30 cellular contexts compared by ENCODE assay signal in genomic region chr2:182591774-182592173, GRCh38.
"Had no signal": no experiment of that assay in that cellular context is flagged by ENCODE, and none has a peak within 500 bp of the region (broad histone marks: within the 10 kb centered on the region; RNA-seq: fewer than 3 reads in every experiment).

No MANE protein-coding gene starts in this region.

- H3K4me3 ChIP-seq: esophagus squamous epithelium, heart right ventricle, neural progenitor cell, right atrium auricular region, smooth muscle cell, suprapubic skin, thyroid gland, vagina had no signal

- H3K27me3 ChIP-seq: esophagus squamous epithelium, heart right ventricle, neural progenitor cell, right atrium auricular region, suprapubic skin, thyroid gland, vagina had no signal

- DNase-seq: cortex of kidney; effector memory CD8-positive, alpha-beta T cell; erythroblast; esophagus squamous epithelium; foreskin melanocyte; glutamatergic neuron; heart right ventricle; hippocampal formation; kidney; mesendoderm; midbrain; naive thymus-derived CD4-positive, alpha-beta T cell; stimulated activated CD4-positive, alpha-beta T cell treated with anti-CD3 and anti-CD28 coated beads, Interleukin-12 subunit alpha, Interleukin-12 subunit beta, amount 100 ng/mL, for 4 hours; stimulated activated CD4-positive, alpha-beta T cell treated with anti-CD3 and anti-CD28 coated beads, Interleukin-1b, Interleukin-23, amount 100 ng/mL, for 48 hours; stimulated activated CD4-positive, alpha-beta T cell treated with anti-CD3 and anti-CD28 coated beads, Interleukin-4, amount 100 ng/mL, for 1 hour; stimulated activated CD8-positive, alpha-beta memory T cell treated with anti-CD3 and anti-CD28 coated beads, Interleukin-4, amount 100 ng/mL, for 48 hours; stimulated activated naive CD4-positive, alpha-beta T cell; stimulated activated naive CD8-positive, alpha-beta T cell treated with anti-CD3 and anti-CD28 coated beads, Interleukin-15, amount 100 ng/mL, for 72 hours; thyroid gland; trophoblast cell had no signal

- H3K27me3 Mint-ChIP-seq: progenitor cell of endocrine pancreas had no signal

- H3K9ac ChIP-seq: neural progenitor cell, parathyroid adenoma had no signal

- ATAC-seq: effector memory CD8-positive, alpha-beta T cell; heart right ventricle; left lobe of liver; naive thymus-derived CD4-positive, alpha-beta T cell; sciatic nerve; stimulated activated naive CD8-positive, alpha-beta T cell treated with anti-CD3 and anti-CD28 coated beads, Interleukin-15, amount 100 ng/mL, for 72 hours had no signal

- H3K9me3 ChIP-seq: esophagus squamous epithelium, heart right ventricle, right atrium auricular region, suprapubic skin, thyroid gland, vagina had no signal

- H3K4me3 Mint-ChIP-seq: effector memory CD8-positive, alpha-beta T cell; naive thymus-derived CD4-positive, alpha-beta T cell; nephron; neural progenitor cell; stimulated activated naive CD8-positive, alpha-beta T cell treated with anti-CD3 and anti-CD28 coated beads, Interleukin-15, amount 100 ng/mL, for 72 hours had no signal

- H3K4me1 Mint-ChIP-seq: naive thymus-derived CD4-positive, alpha-beta T cell; stimulated activated naive CD8-positive, alpha-beta T cell treated with anti-CD3 and anti-CD28 coated beads, Interleukin-15, amount 100 ng/mL, for 72 hours had no signal

- H3K36me3 Mint-ChIP-seq: naive thymus-derived CD4-positive, alpha-beta T cell; neural progenitor cell had no signal

- H3K27ac Mint-ChIP-seq: effector memory CD8-positive, alpha-beta T cell; naive thymus-derived CD4-positive, alpha-beta T cell; nephron; neural progenitor cell; progenitor cell of endocrine pancreas; stimulated activated naive CD8-positive, alpha-beta T cell treated with anti-CD3 and anti-CD28 coated beads, Interleukin-15, amount 100 ng/mL, for 72 hours had no signal

- H3K9me3 Mint-ChIP-seq: effector memory CD8-positive, alpha-beta T cell; nephron; neural progenitor cell; stimulated activated naive CD8-positive, alpha-beta T cell treated with anti-CD3 and anti-CD28 coated beads, Interleukin-15, amount 100 ng/mL, for 72 hours had no signal

- H3K4me1 ChIP-seq: parathyroid adenoma, right atrium auricular region, suprapubic skin, thyroid gland, vagina had no signal

- H3K27ac ChIP-seq: esophagus squamous epithelium, heart right ventricle, neural progenitor cell, parathyroid adenoma, right atrium auricular region, suprapubic skin, thyroid gland, vagina had no signal

- H3K36me3 ChIP-seq: esophagus squamous epithelium, heart right ventricle, neural progenitor cell, right atrium auricular region, suprapubic skin, thyroid gland, vagina had no signal
